Comparison of ENCODE assay signal across 25 cellular contexts in the genomic region with DNA sequence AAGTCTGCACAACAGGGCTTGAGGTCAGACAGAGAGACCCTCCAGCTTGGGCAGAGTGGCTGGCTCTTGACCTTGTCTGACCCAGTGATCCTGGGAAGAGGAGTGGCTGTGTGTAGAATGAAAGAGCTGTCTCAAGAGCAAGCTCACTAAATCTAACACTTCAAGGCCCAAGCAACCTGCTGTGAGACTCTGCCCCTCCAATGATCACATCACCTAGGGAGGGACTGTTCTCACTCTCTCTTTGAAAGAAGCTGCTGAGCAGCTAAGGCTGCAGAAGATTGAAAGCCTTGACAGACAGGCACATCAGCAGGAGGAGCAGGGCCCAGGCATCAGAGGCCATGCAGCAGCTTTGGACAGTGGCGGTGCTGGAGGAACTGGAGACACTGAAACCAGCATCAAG.
"Had no signal": no experiment of that assay in that cellular context is flagged by ENCODE, and none has a peak within 500 bp of the region (broad histone marks: within the 10 kb centered on the region; RNA-seq: fewer than 3 reads in every experiment).

No MANE protein-coding gene starts in this region.

- DNase-seq: activated CD4-positive, alpha-beta T cell treated with anti-CD3 and anti-CD28 coated beads for 1 hour; activated CD4-positive, alpha-beta T cell treated with anti-CD3 and anti-CD28 coated beads, Interleukin-2, amount 10 ng/mL, durations not matched to agents 7 days and 5 days; activated CD8-positive, alpha-beta T cell treated with anti-CD3 and anti-CD28 coated beads for 36 hours; activated T-cell treated with anti-CD3 and anti-CD28 coated beads, Interleukin-2, amount 50 U/mL, for 4 hours; central memory CD4-positive, alpha-beta T cell; foreskin fibroblast; hippocampal formation; immature natural killer cell; kidney; nephron progenitor cell; stimulated activated CD4-positive, alpha-beta T cell treated with anti-CD3 and anti-CD28 coated beads, Interleukin-15, amount 100 ng/mL, for 24 hours; stimulated activated CD4-positive, alpha-beta T cell treated with anti-CD3 and anti-CD28 coated beads, Interleukin-2, amount 100 ng/mL, for 24 hours; stimulated activated naive CD4-positive, alpha-beta T cell; T-helper 17 cell; T1000; tibial artery; upper lobe of right lung had no signal

- H3K27me3 ChIP-seq: breast epithelium had no signal

- H3K4me3 ChIP-seq: breast epithelium, lung, right atrium auricular region, smooth muscle cell, suprapubic skin, tibial artery, upper lobe of right lung had no signal

- H3K4me2 ChIP-seq: smooth muscle cell had no signal

- H3K36me3 ChIP-seq: breast epithelium, right atrium auricular region, suprapubic skin, tibial artery, upper lobe of right lung had no signal

- H3K27ac ChIP-seq: breast epithelium, right atrium auricular region, suprapubic skin, tibial artery, upper lobe of right lung had no signal

- H3K9me3 ChIP-seq: breast epithelium, right atrium auricular region, suprapubic skin, tibial artery, upper lobe of right lung had no signal

- H3K4me1 ChIP-seq: breast epithelium had no signal

- ATAC-seq: activated CD8-positive, alpha-beta T cell treated with anti-CD3 and anti-CD28 coated beads for 36 hours; activated T-cell treated with anti-CD3 and anti-CD28 coated beads, Interleukin-2, amount 50 U/mL, for 4 hours; esophagus mucosa; left lobe of liver; T-helper 17 cell; upper lobe of right lung; WTC11 had no signal
